In the genomic region with DNA sequence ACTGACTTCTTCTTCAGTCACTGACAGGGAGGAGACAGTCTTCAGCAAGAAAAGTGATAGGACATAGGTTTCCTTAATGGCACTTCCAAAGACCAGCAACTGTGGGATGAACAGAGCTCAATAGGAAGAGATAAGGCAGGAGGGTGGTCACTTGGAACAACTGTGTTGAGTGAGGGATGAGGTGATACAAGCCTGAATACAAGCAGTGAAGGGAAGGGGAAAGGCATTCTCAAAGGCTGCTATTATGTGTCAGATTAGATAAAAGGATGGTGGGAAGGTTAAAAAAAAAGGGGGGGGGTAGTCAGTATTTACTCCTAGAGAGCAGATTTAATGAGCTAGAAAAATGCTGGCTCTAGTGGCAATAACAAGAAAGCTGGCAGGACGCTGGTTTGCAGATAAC, we compare ENCODE assay signal across 22 cellular contexts. TPM values are rescaled to one million over a fixed set of nuclear protein-coding genes. Genes with fewer than 3 reads are reported as not detected.
"Had no signal": no experiment of that assay in that cellular context is flagged by ENCODE, and none has a peak within 500 bp of the region (broad histone marks: within the 10 kb centered on the region; RNA-seq: fewer than 3 reads in every experiment).

No MANE protein-coding gene starts in this region.

- H3K27me3 ChIP-seq: adrenal gland, foreskin keratinocyte had no signal

- H3K27ac Mint-ChIP-seq: activated CD8-positive, alpha-beta T cell treated with anti-CD3 and anti-CD28 coated beads, Interleukin-2, amount 10 ng/mL, durations not matched to agents 7 days and 5 days; activated naive CD8-positive, alpha-beta T cell; activated T-helper 1 cell treated with anti-CD3 and anti-CD28 coated beads, Interleukin-12 subunit alpha, Interleukin-12 subunit beta, Interleukin-2, Interleukin-4 antibody, amounts not matched to agents 30 ng/mL and 10 ng/mL and 1 ng/mL, durations not matched to agents 14 hours and 24 hours and 36 hours; immature natural killer cell had no signal

- DNase-seq: activated CD4-positive, alpha-beta T cell treated with anti-CD3 and anti-CD28 coated beads, Interleukin-2, amount 50 U/mL, for 1 hour; activated CD4-positive, CD25-positive, alpha-beta regulatory T cell treated with anti-CD3 and anti-CD28 coated beads, Interleukin-2, amount 50 U/mL, for 72 hours; activated CD8-positive, alpha-beta T cell treated with anti-CD3 and anti-CD28 coated beads, Interleukin-2, amount 10 ng/mL, durations not matched to agents 7 days and 5 days; activated naive CD4-positive, alpha-beta T cell; central memory CD4-positive, alpha-beta T cell; dermis blood vessel endothelial cell; effector CD8-positive, alpha-beta T cell; erythroblast; foreskin keratinocyte; immature natural killer cell; kidney glomerular epithelial cell; occipital lobe; spleen; stimulated activated CD4-positive, alpha-beta T cell treated with anti-CD3 and anti-CD28 coated beads, Interleukin-4, amount 100 ng/mL, for 24 hours; stimulated activated naive CD4-positive, alpha-beta T cell treated with Interleukin-2 at 50 U/mL for 16 hours; T-helper 1 cell; WERI-Rb-1 had no signal

- H3K27ac ChIP-seq: foreskin keratinocyte, spleen, WERI-Rb-1 had no signal

- FAIRE-seq: astrocyte, TTC549 had no signal

- H3K36me3 Mint-ChIP-seq: activated naive CD8-positive, alpha-beta T cell; immature natural killer cell had no signal

- H3K4me1 ChIP-seq: foreskin keratinocyte, spleen had no signal

- H3K9me3 ChIP-seq: adrenal gland, spleen had no signal

- H3K36me3 ChIP-seq: adrenal gland, spleen, WERI-Rb-1 had no signal

- H3K4me3 ChIP-seq: adrenal gland, spleen had no signal

- ATAC-seq: activated CD8-positive, alpha-beta T cell treated with anti-CD3 and anti-CD28 coated beads, Interleukin-2, amount 10 ng/mL, durations not matched to agents 7 days and 5 days; foreskin keratinocyte had no signal

- H3K4me3 Mint-ChIP-seq: activated CD8-positive, alpha-beta T cell treated with anti-CD3 and anti-CD28 coated beads, Interleukin-2, amount 10 ng/mL, durations not matched to agents 7 days and 5 days; activated naive CD8-positive, alpha-beta T cell; activated T-helper 1 cell treated with anti-CD3 and anti-CD28 coated beads, Interleukin-12 subunit alpha, Interleukin-12 subunit beta, Interleukin-2, Interleukin-4 antibody, amounts not matched to agents 30 ng/mL and 10 ng/mL and 1 ng/mL, durations not matched to agents 14 hours and 24 hours and 36 hours; immature natural killer cell had no signal

- H3K4me1 Mint-ChIP-seq: immature natural killer cell had no signal

- H3K9me3 Mint-ChIP-seq: activated T-helper 1 cell treated with anti-CD3 and anti-CD28 coated beads, Interleukin-12 subunit alpha, Interleukin-12 subunit beta, Interleukin-2, Interleukin-4 antibody, amounts not matched to agents 30 ng/mL and 10 ng/mL and 1 ng/mL, durations not matched to agents 14 hours and 24 hours and 36 hours had no signal

RNA-seq across cellular contexts. Expression of gene CCBE1, which starts 25.7 kb away (rescaled TPM):
- total RNA-seq: activated CD8-positive, alpha-beta T cell treated with anti-CD3 and anti-CD28 coated beads, Interleukin-2, amount 10 ng/mL, durations not matched to agents 7 days and 5 days; activated T-helper 1 cell treated with anti-CD3 and anti-CD28 coated beads, Interleukin-12 subunit alpha, Interleukin-12 subunit beta, Interleukin-2, Interleukin-4 antibody, amounts not matched to agents 30 ng/mL and 10 ng/mL and 1 ng/mL, durations not matched to agents 14 hours and 24 hours and 36 hours had no signal
